ENCODE assay signal across 17 cellular contexts in the genomic region with DNA sequence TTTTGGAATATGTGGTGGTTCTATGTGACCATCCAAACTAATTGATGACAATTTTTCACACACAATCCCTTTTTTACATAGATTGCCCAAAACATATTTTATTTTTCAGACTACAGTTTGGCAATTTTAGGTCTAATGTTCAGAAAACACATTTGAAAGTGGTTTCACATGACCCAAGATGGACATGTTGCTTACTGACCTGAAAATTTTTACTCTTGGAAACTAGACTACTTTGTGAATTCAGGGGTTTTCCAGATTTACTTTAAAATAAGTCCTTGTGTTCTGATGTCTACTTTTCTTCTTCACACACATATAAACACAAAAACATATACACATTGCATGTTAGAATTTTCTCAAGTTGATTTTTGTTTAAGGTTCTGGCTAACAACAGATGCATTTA.
"Had no signal": no experiment of that assay in that cellular context is flagged by ENCODE, and none has a peak within 500 bp of the region (broad histone marks: within the 10 kb centered on the region; RNA-seq: fewer than 3 reads in every experiment).

No MANE protein-coding gene starts in this region.

- H3K27ac ChIP-seq: cardiac muscle cell, esophagus muscularis mucosa, gastroesophageal sphincter, heart left ventricle, tibial nerve, vagina, VCaP had no signal

- ATAC-seq: activated T-cell treated with anti-CD3 and anti-CD28 coated beads, Interleukin-2, amount 50 U/mL, for 72 hours; gastroesophageal sphincter; heart left ventricle; left ventricle myocardium superior; right cardiac atrium had no signal

- H3K27me3 ChIP-seq: cardiac muscle cell, esophagus muscularis mucosa, gastroesophageal sphincter, heart left ventricle, tibial nerve, vagina had no signal

- DNase-seq: activated CD4-positive, CD25-positive, alpha-beta regulatory T cell treated with anti-CD3 and anti-CD28 coated beads, Interleukin-2, amount 50 U/mL, for 72 hours; activated gamma-delta T cell; activated T-cell treated with anti-CD3 and anti-CD28 coated beads, Interleukin-2, amount 50 U/mL, for 72 hours; amniotic stem cell; dermis blood vessel endothelial cell; effector memory CD4-positive, alpha-beta T cell; heart left ventricle; immature natural killer cell; kidney glomerular epithelial cell; left ventricle myocardium superior; right cardiac atrium had no signal

- H3K4me3 ChIP-seq: cardiac muscle cell, esophagus muscularis mucosa, gastroesophageal sphincter, heart left ventricle, tibial nerve, vagina had no signal

- H3K9me3 ChIP-seq: esophagus muscularis mucosa, gastroesophageal sphincter, heart left ventricle, tibial nerve, vagina had no signal

- H3K36me3 ChIP-seq: cardiac muscle cell, esophagus muscularis mucosa, gastroesophageal sphincter, heart left ventricle, tibial nerve, vagina had no signal
